In the genomic region with DNA sequence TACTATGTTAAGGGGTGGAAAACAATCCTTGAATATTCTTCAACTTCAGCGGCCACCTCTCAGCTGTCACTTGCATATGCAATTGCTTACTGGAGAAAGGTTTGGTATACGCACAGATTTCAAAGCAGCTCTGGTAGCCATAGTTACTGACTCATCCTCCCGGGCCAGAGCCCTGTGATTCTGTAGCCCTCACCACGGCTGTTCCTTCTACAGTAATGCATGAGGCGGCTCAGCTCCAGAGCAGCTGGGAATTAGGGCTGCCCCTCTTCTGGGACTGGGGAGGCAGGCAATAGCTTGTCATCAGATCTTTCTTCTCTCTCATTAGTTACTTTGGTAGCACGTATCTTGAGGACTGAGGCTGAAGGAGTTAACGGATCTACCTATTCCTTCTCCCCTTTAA, we compare ENCODE assay signal across 16 cellular contexts. TPM values are rescaled to one million over a fixed set of nuclear protein-coding genes. Genes with fewer than 3 reads are reported as not detected.
DNase-seq lines count a peak whose midpoint lies in the region; ATAC-seq and TF ChIP-seq lines count a peak whose summit lies in the region.
"Had no signal": no experiment of that assay in that cellular context is flagged by ENCODE, and none has a peak within 500 bp of the region (broad histone marks: within the 10 kb centered on the region; RNA-seq: fewer than 3 reads in every experiment).

No MANE protein-coding gene starts in this region.

- peaks cover 0 to 18% of the 10 kb centered on the region in 2 experiments; a peak in 1 of 4 replicates for H3K79me1 ChIP-seq in IMR-90 (ENCODE audit: low read depth in 1 of 2, low read length in 2 of 2)

- no peak overlapping the region for H3K18ac ChIP-seq in IMR-90 (ENCODE audit: low read depth, low read length)

- H4K8ac ChIP-seq in IMR-90 (ENCODE audit: low read depth in 2 of 2, low read length in 2 of 2): no peak overlapping the region

- H3K9me3 ChIP-seq in IMR-90 (ENCODE audit: control insufficient read depth, insufficient read depth, low read length): no peaks in the 10 kb centered on the region
- H3K9me3 ChIP-seq: gastroesophageal sphincter had no signal

- H3K9ac ChIP-seq in IMR-90 (ENCODE audit: low read depth, low read length): no peak overlapping the region

- 55% methylated on average over 3 of the region's 7 CpGs; no CpG with 5 or more reads in 1 of the 2 experiments for WGBS in IMR-90 (ENCODE audit: extremely low coverage in 2 of 2, insufficient read length in 1 of 2), 2 experiments

- peaks cover 35% of the 10 kb centered on the region for H3K36me3 ChIP-seq in IMR-90 (ENCODE audit: control insufficient read depth, insufficient read depth, low read length)

- peak; percentile 24 for DNase-seq in AG08395 (ENCODE audit: low spot score)
- peak; percentile 73 for DNase-seq in IMR-90
- DNase-seq in cerebellum (ENCODE audit: low spot score): peak; percentile 23
- peak; percentile 89 for DNase-seq in myocyte (ENCODE audit: low read depth)
- no peak for DNase-seq in activated CD8-positive, alpha-beta memory T cell treated with anti-CD3 and anti-CD28 coated beads for 24 hours
- no peak for DNase-seq in kidney glomerular epithelial cell (lab: John Stamatoyannopoulos, UW)
- DNase-seq: activated CD4-positive, alpha-beta T cell treated with anti-CD3 and anti-CD28 coated beads, Interleukin-2, amount 50 U/mL, for 4 hours; effector CD8-positive, alpha-beta T cell; NCI-H1048; NK-92 treated with Interleukin-12 subunit alpha and Interleukin-12 subunit beta, amount 100 ng/mL, for 24 hours; SIG-M5; T1000; trophoblast cell had no signal

- no peaks in the 10 kb centered on the region for H4K20me1 ChIP-seq in IMR-90 (ENCODE audit: insufficient read depth, low read length)

- H3K14ac ChIP-seq in IMR-90 (replicated peaks; ENCODE audit: low read depth, low read length): no peak overlapping the region

- no peak overlapping the region for H3K56ac ChIP-seq in IMR-90 (ENCODE audit: extremely low read depth, insufficient read depth, low read length)

- intact Hi-C loops in IMR-90 (cut with micrococcal nuclease): loop anchor here (10.0 kb wide), 1 partner anchor 389 kb away; no protein-coding TSS in a partner anchor

- H3K4me3 ChIP-seq in IMR-90 (ENCODE audit: insufficient read depth, low read depth, low read length): no peak overlapping the region
- H3K4me3 ChIP-seq: gastroesophageal sphincter had no signal

- no peak for TF ChIP-seq CTCF in IMR-90 (conservative IDR thresholded peaks at IDR 0.05; ENCODE audit: low read depth, low read length)

- no peaks in the 10 kb centered on the region for H3K27me3 ChIP-seq in IMR-90 (ENCODE audit: control insufficient read depth, insufficient read depth, low read length)
- H3K27me3 ChIP-seq: gastroesophageal sphincter had no signal

- H2AK9ac ChIP-seq in IMR-90 (replicated peaks; ENCODE audit: low read depth, low read length, poor library complexity): no peak overlapping the region

- in situ Hi-C loops in IMR-90 (cut with MboI; ENCODE audit: low sequenced_read_pairs): no loop called here

- no peak overlapping the region for H4K5ac ChIP-seq in IMR-90 (ENCODE audit: low read depth, low read length)

- CTCF ChIA-PET in IMR-90 (lab: Yijun Ruan, JAX): no interaction called here

- no peak overlapping the region for H2BK120ac ChIP-seq in IMR-90 (ENCODE audit: low read depth, low read length)

- no peak overlapping the region for H2BK20ac ChIP-seq in IMR-90 (ENCODE audit: low read depth, low read length)

- H2AFZ ChIP-seq in IMR-90 (replicated peaks; ENCODE audit: low read length, poor library complexity): no peak overlapping the region

- peaks cover 11% of the 10 kb centered on the region; the same call in 1 of the 2 replicates for H3K9me1 ChIP-seq in IMR-90 (ENCODE audit: insufficient read depth, low read length)

- no peak overlapping the region for H4K91ac ChIP-seq in IMR-90 (ENCODE audit: insufficient read depth, low read depth, low read length)

- ATAC-seq in IMR-90 (ENCODE audit: low read depth) (peak; percentile 83), HG02973 (IDR thresholded peaks at IDR 0.05; ENCODE audit: unreplicated experiment) (no peak), HG03457 (IDR thresholded peaks at IDR 0.05; ENCODE audit: unreplicated experiment) (no peak)
- ATAC-seq: gastroesophageal sphincter had no signal

- dilution Hi-C loops in IMR-90 (cut with HindIII; ENCODE audit: low sequenced_read_pairs, unreplicated experiment): no loop called here

- no peak overlapping the region for H3K27ac ChIP-seq in IMR-90 (ENCODE audit: insufficient read depth, low read length)
- H3K27ac ChIP-seq: gastroesophageal sphincter had no signal

- no peak overlapping the region for H3K4ac ChIP-seq in IMR-90 (ENCODE audit: low read depth, low read length)

- H3K4me2 ChIP-seq in IMR-90 (ENCODE audit: low read depth, low read length): no peak overlapping the region

- no peak overlapping the region for H2BK5ac ChIP-seq in IMR-90 (ENCODE audit: low read depth, low read length, poor library complexity, severe bottlenecking)

- no TSS peak for BruUV-seq in IMR-90 (replicated peaks; lab: Mats Ljungman, UMichigan)

- H3K4me1 ChIP-seq in IMR-90 (ENCODE audit: control insufficient read depth, insufficient read depth, low read length): peaks cover 8% of the 10 kb centered on the region; the same call in 1 of the 2 replicates
- H3K4me1 ChIP-seq: gastroesophageal sphincter had no signal

- no peak overlapping the region for H2BK15ac ChIP-seq in IMR-90 (ENCODE audit: low read depth, low read length)

- H2AK5ac ChIP-seq in IMR-90 (ENCODE audit: low read depth, low read length): no peak overlapping the region

- no peak for TF ChIP-seq RAD21 in IMR-90 (IDR thresholded peaks at IDR 0.05; ENCODE audit: low read length)

- TF ChIP-seq POLR2A in IMR-90 (IDR thresholded peaks at IDR 0.05; ENCODE audit: low read depth, low read length): no peak

- POLR2A ChIA-PET in IMR-90 (lab: Charles Lee; ENCODE audit: unreplicated experiment): no interaction called here

- H3K23ac ChIP-seq in IMR-90 (ENCODE audit: low read depth, low read length): no peak overlapping the region

TF ChIP-seq in IMR-90, 13 proteins besides CTCF, POLR2A, EP300 and RAD21:
- TF ChIP-seq FOS (IDR thresholded peaks at IDR 0.05; ENCODE audit: low read depth, low read length) (0 out of 2 replicates have a peak, but pooled peaks have one; percentile 2), RCOR1 (IDR thresholded peaks at IDR 0.05; ENCODE audit: insufficient replicate concordance, low read length) (no peak)

RNA-seq across cellular contexts. Expression of a gene that starts 54.9 kb away (rescaled TPM):
- total RNA-seq in IMR-90 (2012; rRNA removed) (20.1 and 25.3 TPM in 2 replicates), cerebellum (44.8 TPM), myocyte (59.9 and 131 TPM in 2 replicates)
- polyA plus RNA-seq in IMR-90 (2012; rRNA removed): 15.7 TPM in 2 replicates
- 12.3 and 13.0 TPM in 2 replicates for polyA plus RNA-seq in IMR-90 (2012; cell fraction: cytosol; rRNA removed)
- polyA plus RNA-seq in IMR-90 (2012; cell fraction: nucleus; rRNA removed; ENCODE audit: low replicate concordance): 15.5 and 21.8 TPM in 2 replicates
- 46.3 TPM for polyA plus RNA-seq in myocyte (2012)

Comparison
In these comparisons a context has a peak if more than half of its experiments do, and no peak if none do; other contexts are left out.
1. DNase-seq: peak in AG08395 (single experiment), IMR-90 (single experiment), cerebellum (single experiment) and myocyte (single experiment); none in activated CD8-positive, alpha-beta memory T cell treated with anti-CD3 and anti-CD28 coated beads for 24 hours (single experiment) and kidney glomerular epithelial cell (single experiment).